8 cellular contexts compared by ENCODE assay signal in genomic region chr11:68099057-68099456, GRCh38. TPM values are rescaled to one million over a fixed set of nuclear protein-coding genes. Genes with fewer than 3 reads are reported as not detected.
A peak's percentile ranks its signal among the peaks of the same experiment; 100 is the strongest.
DNase-seq lines count a peak whose midpoint lies in the region; ATAC-seq, FAIRE-seq and TF ChIP-seq lines count a peak whose summit lies in the region.
"Had no signal": no experiment of that assay in that cellular context is flagged by ENCODE, and none has a peak within 500 bp of the region (broad histone marks: within the 10 kb centered on the region; RNA-seq: fewer than 3 reads in every experiment).

No MANE protein-coding gene starts in this region.

- ATAC-seq in Panc1 (no peak), gastroesophageal sphincter (no peak), GM19452 (IDR thresholded peaks at IDR 0.05; ENCODE audit: unreplicated experiment) (no peak)

- peak; percentile 35 for FAIRE-seq in GM12891 (lab: Jason Lieb, UNC)
- FAIRE-seq: bronchial epithelial cell had no signal

- H3K79me2 ChIP-seq in smooth muscle cell (ENCODE audit: low read depth), result peaks cover 53% of the 10 kb centered on the region

- no peak overlapping the region for H2AFZ ChIP-seq in smooth muscle cell (ENCODE audit: low read depth)

- no peak for TF ChIP-seq EP300 in gastroesophageal sphincter (IDR thresholded peaks at IDR 0.05)

- H3K4me3 ChIP-seq in Panc1 (ENCODE audit: low read depth in 2 of 2, low read length in 2 of 2) (no peak overlapping the region), gastroesophageal sphincter (no peak overlapping the region), smooth muscle cell (no peak overlapping the region), colonic mucosa (no peak overlapping the region)

- H3K36me3 ChIP-seq in Panc1 (ENCODE audit: control insufficient read depth, insufficient read depth, low read length) (0 out of 2 replicates have a peak, but pooled peaks cover 4% of the 10 kb centered on the region), gastroesophageal sphincter (peaks cover 0 to 6% of the 10 kb centered on the region in 2 donors), smooth muscle cell (ENCODE audit: low read depth) (no peaks in the 10 kb centered on the region), colonic mucosa (no peaks in the 10 kb centered on the region)

- TF ChIP-seq POLR2A in GM12891 (IDR thresholded peaks at IDR 0.05; ENCODE audit: low read depth, low read length) (no peak), gastroesophageal sphincter (IDR thresholded peaks at IDR 0.05) (no peak)

- in situ Hi-C loops in Panc1 (cut with HindIII; ENCODE audit: low pct_unique_long_range_greater_than_20kb, low sequenced_read_pairs), result no loop called here

- intact Hi-C loops in Panc1 (cut with micrococcal nuclease; ENCODE audit: unreplicated experiment), result no loop called here
- intact Hi-C loops in colonic mucosa (cut with DNase I), result no loop called here

- peak overlapping the region; percentile 55; the same call in 1 of the 2 replicates for H3K27ac ChIP-seq in Panc1 (ENCODE audit: low read length)
- H3K27ac ChIP-seq in gastroesophageal sphincter, result peak overlapping the region in 3 of 4 donors; percentile 22 to 63 (median 23)
- peak overlapping the region; percentile 52 for H3K27ac ChIP-seq in smooth muscle cell (ENCODE audit: low read depth)
- H3K27ac ChIP-seq in colonic mucosa, result no peak overlapping the region

- no peak for DNase-seq in GM12891 (ENCODE audit: insufficient read length, low spot score)
- DNase-seq in Panc1 (ENCODE audit: low read depth, low spot score), result no peak
- no peak for DNase-seq in smooth muscle cell (lab: John Stamatoyannopoulos, UW; ENCODE audit: unreplicated experiment)
- DNase-seq in colonic mucosa, result no peak
- DNase-seq in NK-92 treated with Interleukin-12 subunit alpha and Interleukin-12 subunit beta, amount 100 ng/mL, for 24 hours (lab: John Stamatoyannopoulos, UW), result no peak

- TF ChIP-seq CTCF in Panc1 (IDR thresholded peaks at IDR 0.05), result no peak
- no peak for TF ChIP-seq CTCF in gastroesophageal sphincter (IDR thresholded peaks at IDR 0.05)
- TF ChIP-seq CTCF in smooth muscle cell (IDR thresholded peaks at IDR 0.05; ENCODE audit: borderline replicate concordance, insufficient read depth, poor library complexity, severe bottlenecking), result no peak
- TF ChIP-seq CTCF in colonic mucosa (IDR thresholded peaks at IDR 0.05), result no peak

- H3K9me3 ChIP-seq in Panc1 (ENCODE audit: control insufficient read depth, insufficient read depth, low read depth, low read length) (no peaks in the 10 kb centered on the region), gastroesophageal sphincter (no peaks in the 10 kb centered on the region), smooth muscle cell (replicated peaks; ENCODE audit: low read depth) (no peaks in the 10 kb centered on the region), colonic mucosa (no peaks in the 10 kb centered on the region)

- H3K27me3 ChIP-seq in Panc1 (ENCODE audit: control insufficient read depth, insufficient read depth, low read length), result no peaks in the 10 kb centered on the region
- H3K27me3 ChIP-seq in gastroesophageal sphincter, result no peaks in the 10 kb centered on the region
- no peaks in the 10 kb centered on the region for H3K27me3 ChIP-seq in smooth muscle cell (ENCODE audit: low read depth)
- no peaks in the 10 kb centered on the region for H3K27me3 ChIP-seq in colonic mucosa

- H3K4me2 ChIP-seq in smooth muscle cell, result peak overlapping the region; percentile 78

- peaks cover 69% of the 10 kb centered on the region for H4K20me1 ChIP-seq in smooth muscle cell (ENCODE audit: low read depth)

- BruUV-seq in Panc1 (replicated peaks; lab: Mats Ljungman, UMichigan), result no TSS peak

- H3F3A ChIP-seq in smooth muscle cell (ENCODE audit: low read depth), result peaks cover 9% of the 10 kb centered on the region

- CTCF ChIA-PET in Panc1 (lab: Charles Lee), result no interaction called here

- POLR2A ChIA-PET in Panc1 (lab: Charles Lee), result interaction anchor here (0.6 kb wide), 1 partner anchor 13 kb away, joined by 10 read pairs; no protein-coding TSS in a partner anchor

- H3K9ac ChIP-seq in smooth muscle cell (ENCODE audit: low read depth) (no peak overlapping the region), colonic mucosa (ENCODE audit: low read depth in 2 of 2, low read length in 2 of 2) (no peak overlapping the region)

- H3K4me1 ChIP-seq in Panc1 (ENCODE audit: control insufficient read depth, insufficient read depth, low read length), result peaks cover 18% of the 10 kb centered on the region
- H3K4me1 ChIP-seq in gastroesophageal sphincter, result peaks cover 0 to 24% (median 0%) of the 10 kb centered on the region in 3 donors
- peaks cover 7% of the 10 kb centered on the region for H3K4me1 ChIP-seq in smooth muscle cell (ENCODE audit: low read depth)
- H3K4me1 ChIP-seq in colonic mucosa, result peaks cover 4% of the 10 kb centered on the region

TF ChIP-seq in GM12891, 5 proteins besides CTCF, POLR2A, EP300 and RAD21:
- TF ChIP-seq SPI1 (IDR thresholded peaks at IDR 0.05; ENCODE audit: low read depth, low read length) (no peak), PAX5 (IDR thresholded peaks at IDR 0.05; ENCODE audit: insufficient read depth, low read length, severe bottlenecking) (no peak), POLR2AphosphoS5 (IDR thresholded peaks at IDR 0.05; ENCODE audit: low read depth, low read length) (no peak), POU2F2 (IDR thresholded peaks at IDR 0.05; ENCODE audit: low read depth, low read length) (no peak), TAF1 (IDR thresholded peaks at IDR 0.05; ENCODE audit: low read depth, low read length) (no peak)

RNA-seq across cellular contexts. Expression of gene CHKA, which starts 22.1 kb away (rescaled TPM):
- polyA plus RNA-seq in GM12891 (2012; ENCODE audit: low read depth, missing spikeins), result 20.9 TPM
- total RNA-seq in Panc1 (2021; ENCODE audit: unreplicated experiment) (136 TPM), gastroesophageal sphincter (10 to 100 TPM; 11.1 to 66.1 (median 33.9) TPM), smooth muscle cell (15.9 and 31.1 TPM in 2 replicates), colonic mucosa (10 to 100 TPM; 50.1 to 83.7 TPM)
- polyA plus RNA-seq in Panc1 (2012; ENCODE audit: insufficient read length), result 60.6 TPM
- 19.9 and 21.7 TPM in 2 replicates for polyA plus RNA-seq in smooth muscle cell
